ENCODE assay signal across 1 cellular context in genomic region chr1:84753516-84754375, GRCh38.
TF ChIP-seq lines count a peak whose summit lies in the region.

No MANE protein-coding gene starts in this region.

TF ChIP-seq in GM23338, 12 proteins besides CTCF, POLR2A, EP300 and RAD21 (continued from another document):
- no peak for TF ChIP-seq ZNF462 (CRISPR knock-in tag; IDR thresholded peaks at IDR 0.05)
- TF ChIP-seq POLR2AphosphoS5 (IDR thresholded peaks at IDR 0.05; ENCODE audit: low read depth) = no peak
- TF ChIP-seq, protein P1, sequence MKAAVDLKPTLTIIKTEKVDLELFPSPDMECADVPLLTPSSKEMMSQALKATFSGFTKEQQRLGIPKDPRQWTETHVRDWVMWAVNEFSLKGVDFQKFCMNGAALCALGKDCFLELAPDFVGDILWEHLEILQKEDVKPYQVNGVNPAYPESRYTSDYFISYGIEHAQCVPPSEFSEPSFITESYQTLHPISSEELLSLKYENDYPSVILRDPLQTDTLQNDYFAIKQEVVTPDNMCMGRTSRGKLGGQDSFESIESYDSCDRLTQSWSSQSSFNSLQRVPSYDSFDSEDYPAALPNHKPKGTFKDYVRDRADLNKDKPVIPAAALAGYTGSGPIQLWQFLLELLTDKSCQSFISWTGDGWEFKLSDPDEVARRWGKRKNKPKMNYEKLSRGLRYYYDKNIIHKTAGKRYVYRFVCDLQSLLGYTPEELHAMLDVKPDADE (IDR thresholded peaks at IDR 0.05) = no peak
- TF ChIP-seq NANOG (IDR thresholded peaks at IDR 0.05; ENCODE audit: borderline replicate concordance) = no peak
- no peak for TF ChIP-seq ZNF331 (CRISPR knock-in tag; IDR thresholded peaks at IDR 0.05; ENCODE audit: low read depth)
- no peak for TF ChIP-seq STAT1 (IDR thresholded peaks at IDR 0.05; ENCODE audit: unreplicated experiment)
- TF ChIP-seq EZH2 (IDR thresholded peaks at IDR 0.05; ENCODE audit: low read depth, unreplicated experiment) = no peak
TF ChIP-seq in GM23338: peak in this region for 0.
